In genomic region chr18:71442830-71443229, GRCh38 we compare ENCODE assay signal across 16 cellular contexts.
DNase-seq lines count a peak whose midpoint lies in the region; ATAC-seq and TF ChIP-seq lines count a peak whose summit lies in the region.
"Had no signal": no experiment of that assay in that cellular context is flagged by ENCODE, and none has a peak within 500 bp of the region (broad histone marks: within the 10 kb centered on the region; RNA-seq: fewer than 3 reads in every experiment).

No MANE protein-coding gene starts in this region.

- H3K27me3 Mint-ChIP-seq in osteocyte (ENCODE audit: unreplicated experiment) = no peaks in the 10 kb centered on the region

- no peak overlapping the region for H3K27ac ChIP-seq in ascending aorta
- H3K27ac ChIP-seq: right atrium auricular region had no signal

- DNase-seq in DMS153 (lab: John Stamatoyannopoulos, UW) (peak; percentile 34), NCI-H1436 treated with DMSO at 0.1 percent for 48 hours (lab: John Stamatoyannopoulos, UW) (peak; percentile 56), RPMI7951 (ENCODE audit: low read depth) (peak; percentile 1), iris pigment epithelial cell (ENCODE audit: low read depth) (peak; percentile 1), osteocyte (ENCODE audit: extremely low spot score, unreplicated experiment) (no peak), ascending aorta (ENCODE audit: low spot score in 2 of 2) (no peak), sciatic nerve (ENCODE audit: low spot score) (no peak), NCI-H510A treated with DMSO at 0.1 percent for 48 hours (lab: John Stamatoyannopoulos, UW) (no peak)
- DNase-seq: activated CD4-positive, CD25-positive, alpha-beta regulatory T cell; Karpas-422; NCI-H2029; Right ventricle myocardium superior; stimulated activated CD4-positive, alpha-beta T cell treated with anti-CD3 and anti-CD28 coated beads, Interleukin-1b, Interleukin-23, amount 100 ng/mL, for 48 hours; substantia nigra; T-helper 2 cell had no signal

- no peak overlapping the region for H3K4me3 ChIP-seq in ascending aorta
- H3K4me3 ChIP-seq: right atrium auricular region had no signal

- intact Hi-C loops in ascending aorta (cut with DNase I) (no loop called here), sciatic nerve (cut with DNase I) (no loop called here)

- no peaks in the 10 kb centered on the region for H3K27me3 ChIP-seq in ascending aorta
- H3K27me3 ChIP-seq: right atrium auricular region had no signal

- no peaks in the 10 kb centered on the region for H3K4me1 ChIP-seq in ascending aorta
- H3K4me1 ChIP-seq: right atrium auricular region had no signal

- H3K9me3 Mint-ChIP-seq in osteocyte (ENCODE audit: unreplicated experiment) = peaks cover 9% of the 10 kb centered on the region

- no peak for TF ChIP-seq CTCF in osteocyte (IDR thresholded peaks at IDR 0.05)
- no peak for TF ChIP-seq CTCF in ascending aorta (IDR thresholded peaks at IDR 0.05)

- H3K4me1 Mint-ChIP-seq in osteocyte (ENCODE audit: unreplicated experiment) = no peaks in the 10 kb centered on the region

- ATAC-seq in sciatic nerve = no peak

- no peaks in the 10 kb centered on the region for H3K36me3 Mint-ChIP-seq in osteocyte (ENCODE audit: unreplicated experiment)

- H3K36me3 ChIP-seq in ascending aorta = no peaks in the 10 kb centered on the region
- H3K36me3 ChIP-seq: right atrium auricular region had no signal

- no peaks in the 10 kb centered on the region for H3K9me3 ChIP-seq in ascending aorta

- H3K27ac Mint-ChIP-seq in osteocyte (ENCODE audit: unreplicated experiment) = no peak overlapping the region

- no peak overlapping the region for H3K4me3 Mint-ChIP-seq in osteocyte (ENCODE audit: unreplicated experiment)

Comparison
In these comparisons a context has a peak if more than half of its experiments do, and no peak if none do; other contexts are left out.
1. DNase-seq: peak in DMS153 (single experiment), NCI-H1436 treated with DMSO at 0.1 percent for 48 hours (single experiment), RPMI7951 (single experiment) and iris pigment epithelial cell (single experiment); none in osteocyte (single experiment), ascending aorta (0 of 2), sciatic nerve (single experiment) and NCI-H510A treated with DMSO at 0.1 percent for 48 hours (single experiment).